Comparison of ENCODE assay signal across 18 cellular contexts in genomic region chr20:41391587-41392001, GRCh38. TPM values are rescaled to one million over a fixed set of nuclear protein-coding genes. Genes with fewer than 3 reads are reported as not detected.
DNase-seq lines count a peak whose midpoint lies in the region; ATAC-seq and TF ChIP-seq lines count a peak whose summit lies in the region.
"Had no signal": no experiment of that assay in that cellular context is flagged by ENCODE, and none has a peak within 500 bp of the region (broad histone marks: within the 10 kb centered on the region; RNA-seq: fewer than 3 reads in every experiment).

No MANE protein-coding gene starts in this region.

- peaks cover 33% of the 10 kb centered on the region for H3K4me1 ChIP-seq in neural progenitor cell

- H3K27me3 Mint-ChIP-seq in neural progenitor cell (ENCODE audit: insufficient read depth, low read depth), result peaks cover 10% of the 10 kb centered on the region

- peak overlapping the region; percentile 6 for H3K4me2 ChIP-seq in neural progenitor cell
- H3K4me2 ChIP-seq: hepatocyte had no signal

- H3K9me3 ChIP-seq in neural progenitor cell (ENCODE audit: low read depth), result no peaks in the 10 kb centered on the region
- H3K9me3 ChIP-seq: right atrium auricular region had no signal

- peak overlapping the region; percentile 3 for H3K4me3 Mint-ChIP-seq in neural progenitor cell
- H3K4me3 Mint-ChIP-seq: activated CD4-positive, alpha-beta T cell treated with anti-CD3 and anti-CD28 coated beads, Interleukin-2, amount 10 ng/mL, durations not matched to agents 7 days and 5 days had no signal

- no peaks in the 10 kb centered on the region for H3K36me3 Mint-ChIP-seq in neural progenitor cell

- H3K4me3 ChIP-seq in neural progenitor cell, result no peak overlapping the region
- H3K4me3 ChIP-seq: hepatocyte, right atrium auricular region had no signal

- no peak for TF ChIP-seq CTCF in neural progenitor cell (IDR thresholded peaks at IDR 0.05)

- no peak overlapping the region for H3K9ac ChIP-seq in neural progenitor cell

- ATAC-seq in esophagus mucosa (peak; percentile 67), GM19035 (IDR thresholded peaks at IDR 0.05; ENCODE audit: unreplicated experiment) (no peak)

- H3K36me3 ChIP-seq in neural progenitor cell, result no peaks in the 10 kb centered on the region
- H3K36me3 ChIP-seq: right atrium auricular region had no signal

- H3K27me3 ChIP-seq in neural progenitor cell, result no peaks in the 10 kb centered on the region
- H3K27me3 ChIP-seq: hepatocyte, right atrium auricular region had no signal

- no peak overlapping the region for H2AFZ ChIP-seq in neural progenitor cell (replicated peaks)
- H2AFZ ChIP-seq: hepatocyte had no signal

- H3K9me3 Mint-ChIP-seq in neural progenitor cell, result no peaks in the 10 kb centered on the region
- H3K9me3 Mint-ChIP-seq: activated CD4-positive, alpha-beta T cell treated with anti-CD3 and anti-CD28 coated beads, Interleukin-2, amount 10 ng/mL, durations not matched to agents 7 days and 5 days had no signal

- no peak overlapping the region for H3K27ac ChIP-seq in neural progenitor cell
- H3K27ac ChIP-seq: hepatocyte had no signal

- peak overlapping the region; percentile 87 for H3K27ac Mint-ChIP-seq in neural progenitor cell
- H3K27ac Mint-ChIP-seq: activated CD4-positive, alpha-beta T cell treated with anti-CD3 and anti-CD28 coated beads, Interleukin-2, amount 10 ng/mL, durations not matched to agents 7 days and 5 days had no signal

- peaks cover 69% of the 10 kb centered on the region for H3K4me1 Mint-ChIP-seq in neural progenitor cell
- H3K4me1 Mint-ChIP-seq: activated CD4-positive, alpha-beta T cell treated with anti-CD3 and anti-CD28 coated beads, Interleukin-2, amount 10 ng/mL, durations not matched to agents 7 days and 5 days had no signal

- DNase-seq in EH (ENCODE audit: low read depth), result peak; percentile 91
- DNase-seq in RPMI7951 (ENCODE audit: low read depth), result peak; percentile 66
- peak; percentile 30 for DNase-seq in neural progenitor cell (ENCODE audit: low spot score)
- DNase-seq in cerebellar nuclear complex (lab: John Stamatoyannopoulos, UW), result no peak
- DNase-seq in activated T-cell treated with anti-CD3 and anti-CD28 coated beads, Interleukin-2, amount 50 U/mL, for 1 hour, result no peak
- no peak for DNase-seq in NCI-H82 treated with DMSO at 0.1 percent for 48 hours (lab: John Stamatoyannopoulos, UW; ENCODE audit: unreplicated experiment)
- DNase-seq: activated CD4-positive, alpha-beta T cell treated with anti-CD3 and anti-CD28 coated beads, Interleukin-2, amount 10 ng/mL, durations not matched to agents 7 days and 5 days; amniotic stem cell; DMS79; kidney glomerular epithelial cell; MV-4-11; NCI-H187; Right ventricle myocardium superior; stimulated activated CD4-positive, alpha-beta T cell treated with anti-CD3 and anti-CD28 coated beads, Interleukin-15, amount 100 ng/mL, for 24 hours had no signal

- peaks cover 3% of the 10 kb centered on the region for H4K20me1 ChIP-seq in neural progenitor cell (ENCODE audit: low read depth)

- peaks cover 32% of the 10 kb centered on the region for H3F3A ChIP-seq in neural progenitor cell (ENCODE audit: low read depth)

- no peaks in the 10 kb centered on the region for H3K79me2 ChIP-seq in neural progenitor cell (ENCODE audit: low read depth)
- H3K79me2 ChIP-seq: hepatocyte had no signal

RNA-seq across cellular contexts. Expression of gene EMILIN3, which starts 25.0 kb away (rescaled TPM):
- 0.10 and 0.12 TPM in 2 replicates for total RNA-seq in RPMI7951 (2014; rRNA removed; shearing (Covaris generic))
- total RNA-seq in esophagus mucosa (0.12 TPM), neural progenitor cell (ENCODE audit: low replicate concordance) (3.5 and 9.0 TPM in 2 replicates)
- total RNA-seq: activated CD4-positive, alpha-beta T cell treated with anti-CD3 and anti-CD28 coated beads, Interleukin-2, amount 10 ng/mL, durations not matched to agents 7 days and 5 days had no signal

RNA-seq across cellular contexts. Expression of gene LPIN3, which starts 51.0 kb away (rescaled TPM):
- 4.5 and 6.0 TPM in 2 replicates for total RNA-seq in RPMI7951 (2014; rRNA removed; shearing (Covaris generic))
- total RNA-seq in esophagus mucosa, result 15.7 TPM
- 2.8 and 8.9 TPM in 2 replicates for total RNA-seq in neural progenitor cell (ENCODE audit: low replicate concordance)

Comparison
In these comparisons a context has a peak if more than half of its experiments do, and no peak if none do; other contexts are left out.
1. DNase-seq: peak in EH (single experiment), RPMI7951 (single experiment) and neural progenitor cell (single experiment); none in cerebellar nuclear complex (0 of 2), activated T-cell treated with anti-CD3 and anti-CD28 coated beads, Interleukin-2, amount 50 U/mL, for 1 hour (single experiment) and NCI-H82 treated with DMSO at 0.1 percent for 48 hours (single experiment).